31 cellular contexts compared by ENCODE assay signal in genomic region chr4:186642998-186643397, GRCh38.
DNase-seq lines count a peak whose midpoint lies in the region; ATAC-seq and TF ChIP-seq lines count a peak whose summit lies in the region.
"Had no signal": no experiment of that assay in that cellular context is flagged by ENCODE, and none has a peak within 500 bp of the region (broad histone marks: within the 10 kb centered on the region; RNA-seq: fewer than 3 reads in every experiment).

No MANE protein-coding gene starts in this region.

- H3K18ac ChIP-seq in mesenchymal stem cell (ENCODE audit: low read depth in 1 of 2, low read length in 2 of 2), result no peak overlapping the region

- intact Hi-C loops in left ventricle myocardium inferior (cut with micrococcal nuclease) (no loop called here), left cardiac atrium (cut with DNase I) (no loop called here)

- H3K27me3 ChIP-seq in left ventricle myocardium inferior (ENCODE audit: low read depth) (no peaks in the 10 kb centered on the region), endodermal cell (ENCODE audit: control insufficient read depth, insufficient read depth, low read length, poor library complexity, severe bottlenecking) (no peaks in the 10 kb centered on the region), mesenchymal stem cell (ENCODE audit: control insufficient read depth in 1 of 2, insufficient read depth in 1 of 2, low read length in 2 of 2) (no peaks in the 10 kb centered on the region)
- H3K27me3 ChIP-seq: ascending aorta, BE2C, colonic mucosa, SJSA1, testis had no signal

- no peak overlapping the region for H2BK15ac ChIP-seq in mesenchymal stem cell (ENCODE audit: low read depth, poor library complexity, severe bottlenecking)

- H4K91ac ChIP-seq in mesenchymal stem cell (ENCODE audit: low read length), result no peak overlapping the region

- no peak overlapping the region for H3K27ac ChIP-seq in left ventricle myocardium inferior (replicated peaks)
- no peak overlapping the region for H3K27ac ChIP-seq in endodermal cell (ENCODE audit: low read depth, low read length)
- H3K27ac ChIP-seq in mesenchymal stem cell (ENCODE audit: low read length, poor library complexity, severe bottlenecking), result peak overlapping the region; percentile 74
- H3K27ac ChIP-seq: ascending aorta, lower lobe of right lung, SJSA1, testis had no signal

- DNase-seq in left ventricle myocardium inferior (peak; percentile 38), left cardiac atrium (no peak), endodermal cell (peak; percentile 34), mesenchymal stem cell (no peak), GM13976 (ENCODE audit: low spot score) (no peak), 8988T (no peak)
- no peak for DNase-seq in activated CD4-positive, CD25-positive, alpha-beta regulatory T cell treated with anti-CD3 and anti-CD28 coated beads, Interleukin-2, amount 50 U/mL, for 72 hours
- DNase-seq: activated CD4-positive, alpha-beta T cell treated with anti-CD3 and anti-CD28 coated beads for 48 hours; BE2C; CD8-positive, alpha-beta T cell; colonic mucosa; DMS 273 treated with DMSO at 0.1 percent for 48 hours; effector CD8-positive, alpha-beta T cell; EL; islet precursor cell; lower lobe of right lung; naive thymus-derived CD4-positive, alpha-beta T cell; NCI-H1417; NCI-H2081; NCI-H82; stimulated activated CD4-positive, alpha-beta T cell treated with anti-CD3 and anti-CD28 coated beads, Interleukin-1b, Interleukin-23, amount 100 ng/mL, for 48 hours; stimulated activated CD8-positive, alpha-beta memory T cell treated with anti-CD3 and anti-CD28 coated beads, Interleukin-4, amount 100 ng/mL, for 48 hours; T-helper 9 cell; testis had no signal

- peaks cover 12% of the 10 kb centered on the region for H3K79me1 ChIP-seq in mesenchymal stem cell (replicated peaks; ENCODE audit: low read length, poor library complexity, severe bottlenecking)

- no peak overlapping the region for H2AFZ ChIP-seq in mesenchymal stem cell (ENCODE audit: low read depth, low read length)

- H2AK5ac ChIP-seq in mesenchymal stem cell (ENCODE audit: low read length, severe bottlenecking), result peak overlapping the region; percentile 84

- no peak overlapping the region for H3K9ac ChIP-seq in endodermal cell (ENCODE audit: extremely low read depth, low read length, poor library complexity, severe bottlenecking)
- no peak overlapping the region for H3K9ac ChIP-seq in mesenchymal stem cell (ENCODE audit: low read length)

- no peaks in the 10 kb centered on the region for H3K27me3 Mint-ChIP-seq in endodermal cell (ENCODE audit: insufficient read depth)
- H3K27me3 Mint-ChIP-seq: stimulated activated naive CD8-positive, alpha-beta T cell treated with anti-CD3 and anti-CD28 coated beads, Interleukin-15, Interleukin-2, amounts not matched to agents 100 ng/mL and 50 ng/mL, for 24 hours had no signal

- WGBS in endodermal cell (ENCODE audit: insufficient coverage in 1 of 2, insufficient read length in 1 of 2), 2 experiments, result 87 to 89% methylated on average over 8 to 10 of the region's 11 CpGs
- 94% methylated on average over 10 of the region's 11 CpGs for WGBS in mesenchymal stem cell

- H3K4me3 Mint-ChIP-seq in endodermal cell, result no peak overlapping the region
- H3K4me3 Mint-ChIP-seq: CD8-positive, alpha-beta T cell; naive thymus-derived CD4-positive, alpha-beta T cell; stimulated activated naive CD8-positive, alpha-beta T cell treated with anti-CD3 and anti-CD28 coated beads, Interleukin-15, Interleukin-2, amounts not matched to agents 100 ng/mL and 50 ng/mL, for 24 hours had no signal

- H3K4ac ChIP-seq in mesenchymal stem cell (ENCODE audit: low read depth in 1 of 2, low read length in 2 of 2), result no peak overlapping the region

- peaks cover 13% of the 10 kb centered on the region for H3K4me1 ChIP-seq in left ventricle myocardium inferior
- H3K4me1 ChIP-seq in endodermal cell (ENCODE audit: control insufficient read depth, insufficient read depth, low read length), result no peaks in the 10 kb centered on the region
- H3K4me1 ChIP-seq in mesenchymal stem cell (ENCODE audit: control insufficient read depth, insufficient read depth, low read depth, low read length), result peaks cover 14% of the 10 kb centered on the region
- H3K4me1 ChIP-seq: BE2C, colonic mucosa, lower lobe of right lung had no signal

- peak overlapping the region; percentile 8 for H3K27ac Mint-ChIP-seq in endodermal cell
- H3K27ac Mint-ChIP-seq: activated naive CD4-positive, alpha-beta T cell treated with anti-CD3 and anti-CD28 coated beads, Interleukin-2, amount 50 U/mL, for 72 hours; activated T-helper 2 cell treated with anti-CD3 and anti-CD28 coated beads, Interferon-gamma antibody, Interleukin-2, Interleukin-4, amounts not matched to agents 10 μg/mL and 5 μg/mL and 100 μg/mL, durations not matched to agents 14 hours and 24 hours and 36 hours; CD8-positive, alpha-beta T cell; naive thymus-derived CD4-positive, alpha-beta T cell; stimulated activated naive CD8-positive, alpha-beta T cell treated with anti-CD3 and anti-CD28 coated beads, Interleukin-15, Interleukin-2, amounts not matched to agents 100 ng/mL and 50 ng/mL, for 24 hours had no signal

- no peak overlapping the region for H3K14ac ChIP-seq in mesenchymal stem cell (ENCODE audit: low read length in 2 of 2)

- H3K4me3 ChIP-seq in left ventricle myocardium inferior, result no peak overlapping the region
- H3K4me3 ChIP-seq in endodermal cell (ENCODE audit: low read length), result no peak overlapping the region
- H3K4me3 ChIP-seq in mesenchymal stem cell (ENCODE audit: insufficient read depth in 1 of 2, low read depth in 1 of 2, low read length in 2 of 2), result no peak overlapping the region
- H3K4me3 ChIP-seq: ascending aorta, colonic mucosa, lower lobe of right lung, SJSA1, smooth muscle cell, testis had no signal

- in situ Hi-C loops in GM13976 (cut with MboI; ENCODE audit: low sequenced_read_pairs, unreplicated experiment), result no loop called here

- no peak overlapping the region for H2BK12ac ChIP-seq in mesenchymal stem cell (ENCODE audit: low read length in 2 of 2)

- ATAC-seq in left cardiac atrium (no peak), GM19328 (IDR thresholded peaks at IDR 0.05; ENCODE audit: unreplicated experiment) (no peak)
- ATAC-seq: activated naive CD4-positive, alpha-beta T cell treated with anti-CD3 and anti-CD28 coated beads, Interleukin-2, amount 50 U/mL, for 72 hours; CD8-positive, alpha-beta T cell; lower lobe of right lung; naive thymus-derived CD4-positive, alpha-beta T cell had no signal

- no peaks in the 10 kb centered on the region for H3K4me1 Mint-ChIP-seq in endodermal cell
- H3K4me1 Mint-ChIP-seq: naive thymus-derived CD4-positive, alpha-beta T cell had no signal

- H3K4me2 ChIP-seq in mesenchymal stem cell (ENCODE audit: low read length, poor library complexity, severe bottlenecking), result no peak overlapping the region
- H3K4me2 ChIP-seq: smooth muscle cell had no signal

- no peak for TF ChIP-seq CTCF in left ventricle myocardium inferior (IDR thresholded peaks at IDR 0.05; ENCODE audit: borderline replicate concordance)
- TF ChIP-seq CTCF in endodermal cell (conservative IDR thresholded peaks at IDR 0.05), result no peak
- TF ChIP-seq CTCF in GM13976 (IDR thresholded peaks at IDR 0.05; ENCODE audit: borderline replicate concordance, control extremely low read depth, extremely low read depth, insufficient read depth, missing control alignments), result no peak

- H2BK5ac ChIP-seq in mesenchymal stem cell (ENCODE audit: low read depth, low read length, poor library complexity, severe bottlenecking), result no peak overlapping the region

- H3K23ac ChIP-seq in mesenchymal stem cell (ENCODE audit: low read length in 2 of 2), result no peak overlapping the region

- H3K9me3 Mint-ChIP-seq in endodermal cell, result no peaks in the 10 kb centered on the region
- H3K9me3 Mint-ChIP-seq: activated T-helper 2 cell treated with anti-CD3 and anti-CD28 coated beads, Interferon-gamma antibody, Interleukin-2, Interleukin-4, amounts not matched to agents 10 μg/mL and 5 μg/mL and 100 μg/mL, durations not matched to agents 14 hours and 24 hours and 36 hours had no signal

- no peaks in the 10 kb centered on the region for H3K36me3 ChIP-seq in left ventricle myocardium inferior
- H3K36me3 ChIP-seq in endodermal cell (ENCODE audit: control insufficient read depth, insufficient read depth, low read length), result peaks cover 9% of the 10 kb centered on the region
- peaks cover 18 to 57% of the 10 kb centered on the region in 2 experiments for H3K36me3 ChIP-seq in mesenchymal stem cell (ENCODE audit: control insufficient read depth in 1 of 2, insufficient read depth in 2 of 2, low read depth in 1 of 2, low read length in 2 of 2)
- H3K36me3 ChIP-seq: ascending aorta, BE2C, colonic mucosa had no signal

- H2BK120ac ChIP-seq in mesenchymal stem cell (ENCODE audit: low read depth, low read length), result no peak overlapping the region

- H4K8ac ChIP-seq in mesenchymal stem cell (ENCODE audit: low read length), result no peak overlapping the region

- H3K9me3 ChIP-seq in left ventricle myocardium inferior (replicated peaks) (no peaks in the 10 kb centered on the region), endodermal cell (ENCODE audit: control insufficient read depth, low read length) (no peaks in the 10 kb centered on the region), mesenchymal stem cell (ENCODE audit: control insufficient read depth, low read length) (no peaks in the 10 kb centered on the region)
- H3K9me3 ChIP-seq: ascending aorta, BE2C, colonic mucosa, lower lobe of right lung, SJSA1, testis had no signal

- peaks cover 1% of the 10 kb centered on the region for H3K36me3 Mint-ChIP-seq in endodermal cell (ENCODE audit: low read depth)
- H3K36me3 Mint-ChIP-seq: activated naive CD4-positive, alpha-beta T cell treated with anti-CD3 and anti-CD28 coated beads, Interleukin-2, amount 50 U/mL, for 72 hours; CD8-positive, alpha-beta T cell; naive thymus-derived CD4-positive, alpha-beta T cell had no signal

Comparison
In these comparisons a context has a peak if more than half of its experiments do, and no peak if none do; other contexts are left out.
1. DNase-seq: peak in left ventricle myocardium inferior (single experiment) and endodermal cell (single experiment); none in left cardiac atrium (single experiment), mesenchymal stem cell (single experiment), activated CD4-positive, CD25-positive, alpha-beta regulatory T cell treated with anti-CD3 and anti-CD28 coated beads, Interleukin-2, amount 50 U/mL, for 72 hours (single experiment), GM13976 (single experiment) and 8988T (single experiment).